ENCODE assay signal across 25 cellular contexts in the genomic region with DNA sequence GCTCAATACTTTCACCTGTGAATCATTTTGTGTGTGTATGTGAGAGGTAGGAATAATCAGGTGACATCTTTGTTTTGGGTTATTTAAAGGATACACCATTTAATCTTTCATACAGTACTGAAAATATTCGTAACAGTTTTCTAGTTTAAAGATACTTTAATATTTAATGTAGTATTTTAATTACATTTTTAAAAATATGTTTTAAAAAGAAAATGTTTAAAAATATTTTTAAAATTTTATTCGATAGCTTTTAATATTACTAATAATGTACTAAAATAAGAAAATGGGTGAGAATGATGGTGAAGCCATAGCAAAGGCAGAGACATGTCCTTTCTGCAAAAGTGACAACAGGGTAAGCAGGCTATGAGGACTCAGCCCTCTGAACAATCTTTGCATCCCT.
"Had no signal": no experiment of that assay in that cellular context is flagged by ENCODE, and none has a peak within 500 bp of the region (broad histone marks: within the 10 kb centered on the region; RNA-seq: fewer than 3 reads in every experiment).

No MANE protein-coding gene starts in this region.

- H3K4me1 ChIP-seq: prostate gland, upper lobe of left lung had no signal

- DNase-seq: dermis blood vessel endothelial cell; effector memory CD4-positive, alpha-beta T cell; erythroblast; esophagus squamous epithelium; foreskin melanocyte; heart left ventricle; hippocampal formation; mesendoderm; midbrain; naive thymus-derived CD4-positive, alpha-beta T cell; right cardiac atrium; sigmoid colon; spleen; stimulated activated naive B cell treated with anti-CD40 and anti-IgM and Interleukin-4, amounts not matched to agents 10 μg/mL and 1 μg/mL and 100 μg/mL, for 72 hours; upper lobe of left lung had no signal

- H3K4me3 Mint-ChIP-seq: central memory CD8-positive, alpha-beta T cell; naive thymus-derived CD4-positive, alpha-beta T cell; nephron; neural progenitor cell; stimulated activated naive B cell treated with anti-CD40 and anti-IgM and Interleukin-4, amounts not matched to agents 10 μg/mL and 1 μg/mL and 100 μg/mL, for 72 hours; stimulated activated naive CD8-positive, alpha-beta T cell treated with anti-CD3 and anti-CD28 coated beads, Interleukin-15, Interleukin-2, amounts not matched to agents 100 ng/mL and 50 ng/mL, for 24 hours had no signal

- H3K9me3 ChIP-seq: esophagus squamous epithelium, heart left ventricle, prostate gland, sigmoid colon, spleen, thoracic aorta, tibial nerve, upper lobe of left lung had no signal

- ATAC-seq: heart left ventricle; naive thymus-derived CD4-positive, alpha-beta T cell; right cardiac atrium; stimulated activated naive B cell treated with anti-CD40 and anti-IgM and Interleukin-4, amounts not matched to agents 10 μg/mL and 1 μg/mL and 100 μg/mL, for 72 hours had no signal

- H3K27ac Mint-ChIP-seq: naive thymus-derived CD4-positive, alpha-beta T cell; neural progenitor cell; stimulated activated naive B cell treated with anti-CD40 and anti-IgM and Interleukin-4, amounts not matched to agents 10 μg/mL and 1 μg/mL and 100 μg/mL, for 72 hours; stimulated activated naive CD8-positive, alpha-beta T cell treated with anti-CD3 and anti-CD28 coated beads, Interleukin-15, Interleukin-2, amounts not matched to agents 100 ng/mL and 50 ng/mL, for 24 hours had no signal

- H3K36me3 Mint-ChIP-seq: naive thymus-derived CD4-positive, alpha-beta T cell; neural progenitor cell had no signal

- FAIRE-seq: urothelium cell line had no signal

- H3K27me3 Mint-ChIP-seq: central memory CD8-positive, alpha-beta T cell; stimulated activated naive B cell treated with anti-CD40 and anti-IgM and Interleukin-4, amounts not matched to agents 10 μg/mL and 1 μg/mL and 100 μg/mL, for 72 hours; stimulated activated naive CD8-positive, alpha-beta T cell treated with anti-CD3 and anti-CD28 coated beads, Interleukin-15, Interleukin-2, amounts not matched to agents 100 ng/mL and 50 ng/mL, for 24 hours had no signal

- H3K9ac ChIP-seq: neural progenitor cell had no signal

- H3K4me1 Mint-ChIP-seq: central memory CD8-positive, alpha-beta T cell; naive thymus-derived CD4-positive, alpha-beta T cell; neural progenitor cell had no signal

- H3K27me3 ChIP-seq: esophagus squamous epithelium, heart left ventricle, neural progenitor cell, sigmoid colon, spleen, tibial nerve, upper lobe of left lung had no signal

- H3K36me3 ChIP-seq: esophagus squamous epithelium, heart left ventricle, neural progenitor cell, prostate gland, sigmoid colon, spleen, thoracic aorta, tibial nerve, upper lobe of left lung had no signal

- H3K9me3 Mint-ChIP-seq: nephron; neural progenitor cell; stimulated activated naive B cell treated with anti-CD40 and anti-IgM and Interleukin-4, amounts not matched to agents 10 μg/mL and 1 μg/mL and 100 μg/mL, for 72 hours; stimulated activated naive CD8-positive, alpha-beta T cell treated with anti-CD3 and anti-CD28 coated beads, Interleukin-15, Interleukin-2, amounts not matched to agents 100 ng/mL and 50 ng/mL, for 24 hours had no signal

- H3K27ac ChIP-seq: coronary artery, neural progenitor cell, prostate gland, sigmoid colon, skin epidermis, thoracic aorta, tibial nerve, upper lobe of left lung had no signal

- H3K4me3 ChIP-seq: coronary artery, esophagus squamous epithelium, heart left ventricle, neural progenitor cell, prostate gland, sigmoid colon, skin epidermis, spleen, thoracic aorta, tibial nerve, upper lobe of left lung had no signal
